ENCODE assay signal across 2 cellular contexts in the genomic region with DNA sequence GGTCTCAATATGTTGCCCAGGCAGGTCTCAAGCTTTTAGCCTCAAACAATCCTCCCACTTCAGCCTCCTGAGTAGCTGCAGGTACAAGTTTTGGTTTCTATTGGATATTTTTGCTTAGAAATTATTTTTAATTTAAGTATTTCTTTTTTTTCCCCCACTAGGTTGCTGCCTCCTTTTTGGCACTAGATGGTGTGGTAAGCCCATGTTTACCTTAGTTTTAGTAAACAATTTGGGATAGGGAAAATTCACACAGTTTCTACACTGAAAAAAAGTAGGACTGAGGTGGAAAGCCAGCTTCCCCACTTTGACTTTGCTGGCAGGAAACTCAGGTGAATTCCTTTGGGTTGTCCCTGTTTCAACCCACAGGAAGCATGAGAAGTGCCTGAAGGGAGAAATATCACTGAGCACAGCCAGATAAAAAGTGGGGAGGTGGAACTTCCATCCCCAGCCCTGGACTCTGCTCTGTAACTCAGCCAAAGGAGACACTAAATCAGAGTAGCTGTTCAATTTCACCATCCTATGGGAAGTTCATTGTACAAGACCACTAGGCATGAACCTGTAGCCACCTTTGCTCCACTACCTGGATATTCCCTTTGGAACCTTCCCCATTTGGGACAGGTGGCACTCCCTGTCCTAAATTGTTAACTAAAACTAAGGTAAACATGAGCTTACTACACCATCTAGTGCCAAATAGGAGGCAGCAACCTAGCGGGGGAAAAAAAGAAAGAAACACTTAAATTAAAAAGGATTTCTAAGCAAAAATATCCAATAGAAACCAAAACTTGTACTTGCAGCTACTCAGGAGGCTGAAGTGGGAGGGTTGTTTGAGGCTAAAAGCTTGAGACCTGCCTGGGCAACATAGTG.
TF ChIP-seq lines count a peak whose summit lies in the region.

No MANE protein-coding gene starts in this region.

TF ChIP-seq in liver, 16 proteins besides CTCF, POLR2A, EP300 and RAD21 (continued from another document):
- TF ChIP-seq, protein P1, sequence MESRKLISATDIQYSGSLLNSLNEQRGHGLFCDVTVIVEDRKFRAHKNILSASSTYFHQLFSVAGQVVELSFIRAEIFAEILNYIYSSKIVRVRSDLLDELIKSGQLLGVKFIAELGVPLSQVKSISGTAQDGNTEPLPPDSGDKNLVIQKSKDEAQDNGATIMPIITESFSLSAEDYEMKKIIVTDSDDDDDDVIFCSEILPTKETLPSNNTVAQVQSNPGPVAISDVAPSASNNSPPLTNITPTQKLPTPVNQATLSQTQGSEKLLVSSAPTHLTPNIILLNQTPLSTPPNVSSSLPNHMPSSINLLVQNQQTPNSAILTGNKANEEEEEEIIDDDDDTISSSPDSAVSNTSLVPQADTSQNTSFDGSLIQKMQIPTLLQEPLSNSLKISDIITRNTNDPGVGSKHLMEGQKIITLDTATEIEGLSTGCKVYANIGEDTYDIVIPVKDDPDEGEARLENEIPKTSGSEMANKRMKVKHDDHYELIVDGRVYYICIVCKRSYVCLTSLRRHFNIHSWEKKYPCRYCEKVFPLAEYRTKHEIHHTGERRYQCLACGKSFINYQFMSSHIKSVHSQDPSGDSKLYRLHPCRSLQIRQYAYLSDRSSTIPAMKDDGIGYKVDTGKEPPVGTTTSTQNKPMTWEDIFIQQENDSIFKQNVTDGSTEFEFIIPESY (IDR thresholded peaks at IDR 0.05) = no peak
- TF ChIP-seq, protein P2, sequence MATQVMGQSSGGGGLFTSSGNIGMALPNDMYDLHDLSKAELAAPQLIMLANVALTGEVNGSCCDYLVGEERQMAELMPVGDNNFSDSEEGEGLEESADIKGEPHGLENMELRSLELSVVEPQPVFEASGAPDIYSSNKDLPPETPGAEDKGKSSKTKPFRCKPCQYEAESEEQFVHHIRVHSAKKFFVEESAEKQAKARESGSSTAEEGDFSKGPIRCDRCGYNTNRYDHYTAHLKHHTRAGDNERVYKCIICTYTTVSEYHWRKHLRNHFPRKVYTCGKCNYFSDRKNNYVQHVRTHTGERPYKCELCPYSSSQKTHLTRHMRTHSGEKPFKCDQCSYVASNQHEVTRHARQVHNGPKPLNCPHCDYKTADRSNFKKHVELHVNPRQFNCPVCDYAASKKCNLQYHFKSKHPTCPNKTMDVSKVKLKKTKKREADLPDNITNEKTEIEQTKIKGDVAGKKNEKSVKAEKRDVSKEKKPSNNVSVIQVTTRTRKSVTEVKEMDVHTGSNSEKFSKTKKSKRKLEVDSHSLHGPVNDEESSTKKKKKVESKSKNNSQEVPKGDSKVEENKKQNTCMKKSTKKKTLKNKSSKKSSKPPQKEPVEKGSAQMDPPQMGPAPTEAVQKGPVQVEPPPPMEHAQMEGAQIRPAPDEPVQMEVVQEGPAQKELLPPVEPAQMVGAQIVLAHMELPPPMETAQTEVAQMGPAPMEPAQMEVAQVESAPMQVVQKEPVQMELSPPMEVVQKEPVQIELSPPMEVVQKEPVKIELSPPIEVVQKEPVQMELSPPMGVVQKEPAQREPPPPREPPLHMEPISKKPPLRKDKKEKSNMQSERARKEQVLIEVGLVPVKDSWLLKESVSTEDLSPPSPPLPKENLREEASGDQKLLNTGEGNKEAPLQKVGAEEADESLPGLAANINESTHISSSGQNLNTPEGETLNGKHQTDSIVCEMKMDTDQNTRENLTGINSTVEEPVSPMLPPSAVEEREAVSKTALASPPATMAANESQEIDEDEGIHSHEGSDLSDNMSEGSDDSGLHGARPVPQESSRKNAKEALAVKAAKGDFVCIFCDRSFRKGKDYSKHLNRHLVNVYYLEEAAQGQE (IDR thresholded peaks at IDR 0.05) = no peak
- TF ChIP-seq HNF4G (IDR thresholded peaks at IDR 0.05) (no peak), SP1 (IDR thresholded peaks at IDR 0.05) (no peak), EGR1 (IDR thresholded peaks at IDR 0.05; ENCODE audit: low read depth in 2 of 2) (no peak), TAF1 (conservative IDR thresholded peaks at IDR 0.05) (no peak), GABPA (IDR thresholded peaks at IDR 0.05 in 1 of 2, conservative IDR thresholded peaks at IDR 0.05 in 1 of 2) (no peak), FOXA1 (IDR thresholded peaks at IDR 0.05) (no peak), YY1 (IDR thresholded peaks at IDR 0.05) (no peak)
- TF ChIP-seq, protein P3, sequence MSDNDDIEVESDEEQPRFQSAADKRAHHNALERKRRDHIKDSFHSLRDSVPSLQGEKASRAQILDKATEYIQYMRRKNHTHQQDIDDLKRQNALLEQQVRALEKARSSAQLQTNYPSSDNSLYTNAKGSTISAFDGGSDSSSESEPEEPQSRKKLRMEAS (IDR thresholded peaks at IDR 0.05) = no peak
- TF ChIP-seq, protein P4, sequence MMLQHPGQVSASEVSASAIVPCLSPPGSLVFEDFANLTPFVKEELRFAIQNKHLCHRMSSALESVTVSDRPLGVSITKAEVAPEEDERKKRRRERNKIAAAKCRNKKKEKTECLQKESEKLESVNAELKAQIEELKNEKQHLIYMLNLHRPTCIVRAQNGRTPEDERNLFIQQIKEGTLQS (IDR thresholded peaks at IDR 0.05) = no peak

TF ChIP-seq in HepG2, 621 proteins besides CTCF, POLR2A, EP300 and RAD21:
- TF ChIP-seq, protein P5, sequence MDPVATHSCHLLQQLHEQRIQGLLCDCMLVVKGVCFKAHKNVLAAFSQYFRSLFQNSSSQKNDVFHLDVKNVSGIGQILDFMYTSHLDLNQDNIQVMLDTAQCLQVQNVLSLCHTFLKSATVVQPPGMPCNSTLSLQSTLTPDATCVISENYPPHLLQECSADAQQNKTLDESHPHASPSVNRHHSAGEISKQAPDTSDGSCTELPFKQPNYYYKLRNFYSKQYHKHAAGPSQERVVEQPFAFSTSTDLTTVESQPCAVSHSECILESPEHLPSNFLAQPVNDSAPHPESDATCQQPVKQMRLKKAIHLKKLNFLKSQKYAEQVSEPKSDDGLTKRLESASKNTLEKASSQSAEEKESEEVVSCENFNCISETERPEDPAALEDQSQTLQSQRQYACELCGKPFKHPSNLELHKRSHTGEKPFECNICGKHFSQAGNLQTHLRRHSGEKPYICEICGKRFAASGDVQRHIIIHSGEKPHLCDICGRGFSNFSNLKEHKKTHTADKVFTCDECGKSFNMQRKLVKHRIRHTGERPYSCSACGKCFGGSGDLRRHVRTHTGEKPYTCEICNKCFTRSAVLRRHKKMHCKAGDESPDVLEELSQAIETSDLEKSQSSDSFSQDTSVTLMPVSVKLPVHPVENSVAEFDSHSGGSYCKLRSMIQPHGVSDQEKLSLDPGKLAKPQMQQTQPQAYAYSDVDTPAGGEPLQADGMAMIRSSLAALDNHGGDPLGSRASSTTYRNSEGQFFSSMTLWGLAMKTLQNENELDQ (CRISPR knock-in tag; IDR thresholded peaks at IDR 0.05; ENCODE audit: borderline replicate concordance) = no peak
- TF ChIP-seq, protein P6, sequence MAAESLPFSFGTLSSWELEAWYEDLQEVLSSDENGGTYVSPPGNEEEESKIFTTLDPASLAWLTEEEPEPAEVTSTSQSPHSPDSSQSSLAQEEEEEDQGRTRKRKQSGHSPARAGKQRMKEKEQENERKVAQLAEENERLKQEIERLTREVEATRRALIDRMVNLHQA (CRISPR knock-in tag; IDR thresholded peaks at IDR 0.05) = no peak
- TF ChIP-seq KLF11 (CRISPR knock-in tag; IDR thresholded peaks at IDR 0.05) (no peak), HNF4A (CRISPR knock-in tag; IDR thresholded peaks at IDR 0.05) (no peak), SOX5 (CRISPR knock-in tag; IDR thresholded peaks at IDR 0.05; ENCODE audit: borderline replicate concordance) (no peak), IKZF4 (CRISPR knock-in tag; IDR thresholded peaks at IDR 0.05; ENCODE audit: borderline replicate concordance, low read depth, not compliant biosample characterization) (no peak), ZNF878 (CRISPR knock-in tag; IDR thresholded peaks at IDR 0.05) (no peak), ZNF253 (CRISPR knock-in tag; IDR thresholded peaks at IDR 0.05; ENCODE audit: borderline replicate concordance) (no peak), ZEB1 (IDR thresholded peaks at IDR 0.05; ENCODE audit: insufficient replicate concordance, low read depth) (no peak), ZNF34 (CRISPR knock-in tag; IDR thresholded peaks at IDR 0.05; ENCODE audit: borderline replicate concordance) (no peak), ZNF614 (CRISPR knock-in tag; IDR thresholded peaks at IDR 0.05; ENCODE audit: borderline replicate concordance) (no peak), ZSCAN12 (CRISPR knock-in tag; IDR thresholded peaks at IDR 0.05) (no peak), DPF2 (CRISPR knock-in tag; IDR thresholded peaks at IDR 0.05; ENCODE audit: borderline replicate concordance, low read depth) (no peak), FOSL2 (CRISPR knock-in tag; IDR thresholded peaks at IDR 0.05) (no peak), JUNB (CRISPR knock-in tag; IDR thresholded peaks at IDR 0.05; ENCODE audit: borderline replicate concordance) (no peak), FOXC1 (CRISPR knock-in tag; IDR thresholded peaks at IDR 0.05; ENCODE audit: borderline replicate concordance) (no peak)
- TF ChIP-seq, protein P2 (IDR thresholded peaks at IDR 0.05; ENCODE audit: borderline replicate concordance in 1 of 2, low read depth in 1 of 2, low read length in 2 of 2) = no peak
- TF ChIP-seq, protein P7, sequence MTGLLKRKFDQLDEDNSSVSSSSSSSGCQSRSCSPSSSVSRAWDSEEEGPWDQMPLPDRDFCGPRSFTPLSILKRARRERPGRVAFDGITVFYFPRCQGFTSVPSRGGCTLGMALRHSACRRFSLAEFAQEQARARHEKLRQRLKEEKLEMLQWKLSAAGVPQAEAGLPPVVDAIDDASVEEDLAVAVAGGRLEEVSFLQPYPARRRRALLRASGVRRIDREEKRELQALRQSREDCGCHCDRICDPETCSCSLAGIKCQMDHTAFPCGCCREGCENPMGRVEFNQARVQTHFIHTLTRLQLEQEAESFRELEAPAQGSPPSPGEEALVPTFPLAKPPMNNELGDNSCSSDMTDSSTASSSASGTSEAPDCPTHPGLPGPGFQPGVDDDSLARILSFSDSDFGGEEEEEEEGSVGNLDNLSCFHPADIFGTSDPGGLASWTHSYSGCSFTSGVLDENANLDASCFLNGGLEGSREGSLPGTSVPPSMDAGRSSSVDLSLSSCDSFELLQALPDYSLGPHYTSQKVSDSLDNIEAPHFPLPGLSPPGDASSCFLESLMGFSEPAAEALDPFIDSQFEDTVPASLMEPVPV (CRISPR knock-in tag; IDR thresholded peaks at IDR 0.05) = no peak
- TF ChIP-seq, protein P8, sequence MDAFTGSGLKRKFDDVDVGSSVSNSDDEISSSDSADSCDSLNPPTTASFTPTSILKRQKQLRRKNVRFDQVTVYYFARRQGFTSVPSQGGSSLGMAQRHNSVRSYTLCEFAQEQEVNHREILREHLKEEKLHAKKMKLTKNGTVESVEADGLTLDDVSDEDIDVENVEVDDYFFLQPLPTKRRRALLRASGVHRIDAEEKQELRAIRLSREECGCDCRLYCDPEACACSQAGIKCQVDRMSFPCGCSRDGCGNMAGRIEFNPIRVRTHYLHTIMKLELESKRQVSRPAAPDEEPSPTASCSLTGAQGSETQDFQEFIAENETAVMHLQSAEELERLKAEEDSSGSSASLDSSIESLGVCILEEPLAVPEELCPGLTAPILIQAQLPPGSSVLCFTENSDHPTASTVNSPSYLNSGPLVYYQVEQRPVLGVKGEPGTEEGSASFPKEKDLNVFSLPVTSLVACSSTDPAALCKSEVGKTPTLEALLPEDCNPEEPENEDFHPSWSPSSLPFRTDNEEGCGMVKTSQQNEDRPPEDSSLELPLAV (CRISPR knock-in tag; conservative IDR thresholded peaks at IDR 0.05; ENCODE audit: low read depth) = no peak
- TF ChIP-seq, protein P9, sequence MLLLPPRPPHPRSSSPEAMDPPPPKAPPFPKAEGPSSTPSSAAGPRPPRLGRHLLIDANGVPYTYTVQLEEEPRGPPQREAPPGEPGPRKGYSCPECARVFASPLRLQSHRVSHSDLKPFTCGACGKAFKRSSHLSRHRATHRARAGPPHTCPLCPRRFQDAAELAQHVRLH (CRISPR knock-in tag; IDR thresholded peaks at IDR 0.05; ENCODE audit: borderline replicate concordance, low read depth) = no peak
